Comparison of ENCODE assay signal across 21 cellular contexts in the genomic region with DNA sequence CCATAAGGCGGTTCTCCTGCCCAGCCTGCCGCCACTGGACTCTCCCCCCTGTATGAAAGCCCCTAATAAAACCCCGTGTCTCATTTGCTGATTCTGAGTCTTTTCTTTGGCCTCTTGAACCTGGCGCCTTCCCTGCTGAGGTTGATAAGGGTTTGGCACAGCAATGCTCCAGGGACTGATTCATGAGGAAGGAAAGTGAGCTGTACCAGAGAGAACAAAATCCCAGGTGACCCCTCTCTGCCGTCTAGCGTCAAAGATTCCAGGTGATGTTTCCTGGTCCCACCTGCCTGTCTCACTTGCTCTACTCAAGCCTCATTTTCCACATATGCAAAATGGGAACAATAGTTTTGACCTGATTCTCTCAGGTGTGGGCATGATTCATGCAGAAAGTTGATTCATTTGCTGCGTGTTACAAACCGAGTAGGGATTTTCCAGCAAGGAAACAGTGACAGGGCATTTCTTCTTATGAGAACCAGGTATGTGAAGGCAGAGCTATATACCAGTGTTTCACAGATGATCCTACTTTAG.
DNase-seq lines count a peak whose midpoint lies in the region; ATAC-seq and TF ChIP-seq lines count a peak whose summit lies in the region.
"Had no signal": no experiment of that assay in that cellular context is flagged by ENCODE, and none has a peak within 500 bp of the region (broad histone marks: within the 10 kb centered on the region; RNA-seq: fewer than 3 reads in every experiment).

No MANE protein-coding gene starts in this region.

- DNase-seq in activated CD4-positive, alpha-beta T cell treated with anti-CD3 and anti-CD28 coated beads for 36 hours, result peak; percentile 6
- no peak for DNase-seq in activated CD4-positive, alpha-beta T cell treated with anti-CD3 and anti-CD28 coated beads for 1 hour
- DNase-seq in amniotic epithelial cell (ENCODE audit: low read depth) (peak; percentile 29), kidney tubule cell (ENCODE audit: low spot score) (peak; percentile 98), stomach (peak; percentile 45), NCI-H446 (lab: John Stamatoyannopoulos, UW) (no peak), thyroid gland (no peak)
- DNase-seq: activated gamma-delta T cell, C1 segment of cervical spinal cord, cortex of kidney, head of caudate nucleus, KG1, NCI-H1092 treated with DMSO at 0.1 percent for 48 hours, upper lobe of right lung had no signal

- intact Hi-C loops in activated CD4-positive, alpha-beta T cell treated with anti-CD3 and anti-CD28 coated beads for 36 hours (cut with DNase I, micrococcal nuclease), result no loop called here
- intact Hi-C loops in stomach (cut with DNase I; ENCODE audit: low total_unique reads), result no loop called here
- intact Hi-C loops in thyroid gland (cut with DNase I), result no loop called here

- no peaks in the 10 kb centered on the region for H3K4me1 ChIP-seq in stomach
- H3K4me1 ChIP-seq in thyroid gland, result no peaks in the 10 kb centered on the region
- H3K4me1 ChIP-seq: ascending aorta, parathyroid adenoma, upper lobe of right lung had no signal

- no peak overlapping the region for H3K4me3 Mint-ChIP-seq in activated CD4-positive, alpha-beta T cell treated with anti-CD3 and anti-CD28 coated beads for 36 hours
- H3K4me3 Mint-ChIP-seq: stimulated activated memory B cell treated with anti-CD40 and anti-IgM and Interleukin-4, amounts not matched to agents 10 μg/mL and 1 μg/mL and 100 μg/mL, for 72 hours had no signal

- H3K27me3 ChIP-seq in stomach, result no peaks in the 10 kb centered on the region
- H3K27me3 ChIP-seq in thyroid gland, result no peaks in the 10 kb centered on the region
- H3K27me3 ChIP-seq: ascending aorta, upper lobe of right lung had no signal

- no peak for TF ChIP-seq EP300 in stomach (IDR thresholded peaks at IDR 0.05)

- H3K9me3 ChIP-seq in stomach (peaks cover 0 to 17% (median 8%) of the 10 kb centered on the region in 4 donors), thyroid gland (no peaks in the 10 kb centered on the region)
- H3K9me3 ChIP-seq: ascending aorta, upper lobe of right lung had no signal

- no peaks in the 10 kb centered on the region for H3K4me1 Mint-ChIP-seq in activated CD4-positive, alpha-beta T cell treated with anti-CD3 and anti-CD28 coated beads for 36 hours
- H3K4me1 Mint-ChIP-seq: stimulated activated memory B cell treated with anti-CD40 and anti-IgM and Interleukin-4, amounts not matched to agents 10 μg/mL and 1 μg/mL and 100 μg/mL, for 72 hours had no signal

- ATAC-seq in activated CD4-positive, alpha-beta T cell treated with anti-CD3 and anti-CD28 coated beads for 36 hours, result no peak
- no peak for ATAC-seq in HG03457 (IDR thresholded peaks at IDR 0.05; ENCODE audit: unreplicated experiment)
- ATAC-seq: Right ventricle myocardium inferior; stimulated activated memory B cell treated with anti-CD40 and anti-IgM and Interleukin-4, amounts not matched to agents 10 μg/mL and 1 μg/mL and 100 μg/mL, for 72 hours had no signal

- H3K36me3 Mint-ChIP-seq in activated CD4-positive, alpha-beta T cell treated with anti-CD3 and anti-CD28 coated beads for 36 hours (ENCODE audit: low read depth), result no peaks in the 10 kb centered on the region
- H3K36me3 Mint-ChIP-seq: stimulated activated memory B cell treated with anti-CD40 and anti-IgM and Interleukin-4, amounts not matched to agents 10 μg/mL and 1 μg/mL and 100 μg/mL, for 72 hours had no signal

- TF ChIP-seq POLR2A in stomach (IDR thresholded peaks at IDR 0.05), result no peak
- no peak for TF ChIP-seq POLR2A in thyroid gland (IDR thresholded peaks at IDR 0.05)

- H3K27ac ChIP-seq in stomach, result peak overlapping the region in 3 of 5 donors; percentile 64 to 85 (median 77)
- no peak overlapping the region for H3K27ac ChIP-seq in thyroid gland
- H3K27ac ChIP-seq: 22Rv1, ascending aorta, HL-60, parathyroid adenoma, upper lobe of right lung had no signal

- H3K9me3 Mint-ChIP-seq in activated CD4-positive, alpha-beta T cell treated with anti-CD3 and anti-CD28 coated beads for 36 hours (ENCODE audit: low read depth), result peaks cover 12% of the 10 kb centered on the region

- POLR2A ChIA-PET in activated CD4-positive, alpha-beta T cell treated with anti-CD3 and anti-CD28 coated beads for 36 hours (lab: Charles Lee), result no interaction called here

- H3K27ac Mint-ChIP-seq in activated CD4-positive, alpha-beta T cell treated with anti-CD3 and anti-CD28 coated beads for 36 hours, result no peak overlapping the region
- H3K27ac Mint-ChIP-seq: stimulated activated memory B cell treated with anti-CD40 and anti-IgM and Interleukin-4, amounts not matched to agents 10 μg/mL and 1 μg/mL and 100 μg/mL, for 72 hours had no signal

- 40 to 76% (median 53%) methylated on average over 8 of the region's 8 CpGs for WGBS in stomach, 5 donors
- 87 to 94% methylated on average over 8 of the region's 8 CpGs for WGBS in thyroid gland, 2 donors

- no peaks in the 10 kb centered on the region for H3K36me3 ChIP-seq in stomach
- H3K36me3 ChIP-seq in thyroid gland, result no peaks in the 10 kb centered on the region
- H3K36me3 ChIP-seq: ascending aorta, upper lobe of right lung had no signal

- no peaks in the 10 kb centered on the region for H3K27me3 Mint-ChIP-seq in activated CD4-positive, alpha-beta T cell treated with anti-CD3 and anti-CD28 coated beads for 36 hours
- H3K27me3 Mint-ChIP-seq: stimulated activated memory B cell treated with anti-CD40 and anti-IgM and Interleukin-4, amounts not matched to agents 10 μg/mL and 1 μg/mL and 100 μg/mL, for 72 hours had no signal

- TF ChIP-seq CTCF in stomach (IDR thresholded peaks at IDR 0.05), result no peak
- TF ChIP-seq CTCF in thyroid gland (IDR thresholded peaks at IDR 0.05), result no peak

- H3K4me3 ChIP-seq in stomach (no peak overlapping the region), thyroid gland (replicated peaks in 1 of 3) (no peak overlapping the region)
- H3K4me3 ChIP-seq: ascending aorta, upper lobe of right lung had no signal

- CTCF ChIA-PET in activated CD4-positive, alpha-beta T cell treated with anti-CD3 and anti-CD28 coated beads for 36 hours (lab: Charles Lee), result interaction anchor here (0.6 kb wide), 1 partner anchor 23 kb away, joined by 3 read pairs; no protein-coding TSS in a partner anchor

Comparison
In these comparisons a context has a peak if more than half of its experiments do, and no peak if none do; other contexts are left out.
1. DNase-seq: peak in activated CD4-positive, alpha-beta T cell treated with anti-CD3 and anti-CD28 coated beads for 36 hours (single experiment), amniotic epithelial cell (single experiment), kidney tubule cell (single experiment) and stomach (single experiment); none in activated CD4-positive, alpha-beta T cell treated with anti-CD3 and anti-CD28 coated beads for 1 hour (single experiment), NCI-H446 (0 of 2) and thyroid gland (0 of 2).
2. H3K27ac ChIP-seq: peak in stomach (3 of 5); none in thyroid gland (0 of 3).